8 cellular contexts compared by ENCODE assay signal in genomic region chr22:42473484-42474193, GRCh38. TPM values are rescaled to one million over a fixed set of nuclear protein-coding genes. Genes with fewer than 3 reads are reported as not detected.
A peak's percentile ranks its signal among the peaks of the same experiment; 100 is the strongest.
DNase-seq lines count a peak whose midpoint lies in the region; ATAC-seq and TF ChIP-seq lines count a peak whose summit lies in the region.

No MANE protein-coding gene starts in this region.

- no peak overlapping the region for H3K27ac ChIP-seq in MM.1S (ENCODE audit: low read length)
- H3K27ac ChIP-seq in fibroblast of lung (ENCODE audit: insufficient read depth, low read length) = no peak overlapping the region

- no peaks in the 10 kb centered on the region for H3K9me3 ChIP-seq in MM.1S (replicated peaks; ENCODE audit: insufficient read depth, low read length)
- no peaks in the 10 kb centered on the region for H3K9me3 ChIP-seq in fibroblast of lung (ENCODE audit: control insufficient read depth, insufficient read depth, low read depth, low read length)

- H4K20me1 ChIP-seq in MM.1S (ENCODE audit: insufficient read depth, low read length) = no peaks in the 10 kb centered on the region
- H4K20me1 ChIP-seq in fibroblast of lung (ENCODE audit: control insufficient read depth, extremely low read depth, insufficient read depth, low read length) = no peaks in the 10 kb centered on the region

- H3K9me2 ChIP-seq in MM.1S (replicated peaks; ENCODE audit: insufficient read depth, low read length) = no peaks in the 10 kb centered on the region

- H3K79me2 ChIP-seq in MM.1S (ENCODE audit: low read length) (no peaks in the 10 kb centered on the region), fibroblast of lung (ENCODE audit: control insufficient read depth, insufficient read depth, low read length) (no peaks in the 10 kb centered on the region)

- H3K36me3 Mint-ChIP-seq in activated naive CD8-positive, alpha-beta T cell treated with anti-CD3 and anti-CD28 coated beads, Interleukin-2, amount 10 ng/mL, durations not matched to agents 7 days and 5 days = no peaks in the 10 kb centered on the region
- no peaks in the 10 kb centered on the region for H3K36me3 Mint-ChIP-seq in activated naive CD8-positive, alpha-beta T cell treated with anti-CD3 and anti-CD28 coated beads, Interleukin-2, amount 50 U/mL, for 24 hours (ENCODE audit: low read depth)

- peak; percentile 52 for ATAC-seq in activated naive CD8-positive, alpha-beta T cell treated with anti-CD3 and anti-CD28 coated beads, Interleukin-2, amount 10 ng/mL, durations not matched to agents 7 days and 5 days (ENCODE audit: low read depth)
- ATAC-seq in activated naive CD8-positive, alpha-beta T cell treated with anti-CD3 and anti-CD28 coated beads, Interleukin-2, amount 50 U/mL, for 24 hours = no peak
- ATAC-seq in HG02571 (IDR thresholded peaks at IDR 0.05; ENCODE audit: unreplicated experiment) (no peak), HG02973 (IDR thresholded peaks at IDR 0.05; ENCODE audit: unreplicated experiment) (no peak)

- no peak overlapping the region for H3K4me3 ChIP-seq in MM.1S (ENCODE audit: low read length)
- H3K4me3 ChIP-seq in fibroblast of lung (replicated peaks in 1 of 4; ENCODE audit: control extremely low read depth in 1 of 4, insufficient read depth in 1 of 4, low read depth in 3 of 4, low read length in 4 of 4) = no peak overlapping the region

- H3K4me2 ChIP-seq in MM.1S (ENCODE audit: low read depth, low read length) (no peak overlapping the region), fibroblast of lung (ENCODE audit: extremely low read depth, insufficient read depth, low read length) (no peak overlapping the region)

- POLR2A ChIA-PET in activated naive CD8-positive, alpha-beta T cell treated with anti-CD3 and anti-CD28 coated beads, Interleukin-2, amount 10 ng/mL, durations not matched to agents 7 days and 5 days (lab: Charles Lee) = no interaction called here

- H3K36me3 ChIP-seq in MM.1S (replicated peaks; ENCODE audit: insufficient read depth, low read length) (no peaks in the 10 kb centered on the region), fibroblast of lung (ENCODE audit: control insufficient read depth, insufficient read depth, low read length) (no peaks in the 10 kb centered on the region)

- H3K4me1 Mint-ChIP-seq in activated naive CD8-positive, alpha-beta T cell treated with anti-CD3 and anti-CD28 coated beads, Interleukin-2, amount 10 ng/mL, durations not matched to agents 7 days and 5 days = peaks cover 8% of the 10 kb centered on the region
- peaks cover 6% of the 10 kb centered on the region for H3K4me1 Mint-ChIP-seq in activated naive CD8-positive, alpha-beta T cell treated with anti-CD3 and anti-CD28 coated beads, Interleukin-2, amount 50 U/mL, for 24 hours

- H3K9me3 Mint-ChIP-seq in activated naive CD8-positive, alpha-beta T cell treated with anti-CD3 and anti-CD28 coated beads, Interleukin-2, amount 10 ng/mL, durations not matched to agents 7 days and 5 days = no peaks in the 10 kb centered on the region
- H3K9me3 Mint-ChIP-seq in activated naive CD8-positive, alpha-beta T cell treated with anti-CD3 and anti-CD28 coated beads, Interleukin-2, amount 50 U/mL, for 24 hours = no peaks in the 10 kb centered on the region

- no peaks in the 10 kb centered on the region for H3F3A ChIP-seq in MM.1S (ENCODE audit: insufficient read depth, low read length)

- H3K27me3 ChIP-seq in MM.1S (replicated peaks; ENCODE audit: insufficient read depth, low read length) = peaks cover 25% of the 10 kb centered on the region
- no peaks in the 10 kb centered on the region for H3K27me3 ChIP-seq in fibroblast of lung (ENCODE audit: control insufficient read depth, insufficient read depth, low read length)

- H3K27me3 Mint-ChIP-seq in activated naive CD8-positive, alpha-beta T cell treated with anti-CD3 and anti-CD28 coated beads, Interleukin-2, amount 10 ng/mL, durations not matched to agents 7 days and 5 days = peaks cover 24% of the 10 kb centered on the region
- H3K27me3 Mint-ChIP-seq in activated naive CD8-positive, alpha-beta T cell treated with anti-CD3 and anti-CD28 coated beads, Interleukin-2, amount 50 U/mL, for 24 hours = peaks cover 2% of the 10 kb centered on the region

- no peak overlapping the region for H3K4me3 Mint-ChIP-seq in activated naive CD8-positive, alpha-beta T cell treated with anti-CD3 and anti-CD28 coated beads, Interleukin-2, amount 10 ng/mL, durations not matched to agents 7 days and 5 days
- H3K4me3 Mint-ChIP-seq in activated naive CD8-positive, alpha-beta T cell treated with anti-CD3 and anti-CD28 coated beads, Interleukin-2, amount 50 U/mL, for 24 hours = no peak overlapping the region

- H3K27ac Mint-ChIP-seq in activated naive CD8-positive, alpha-beta T cell treated with anti-CD3 and anti-CD28 coated beads, Interleukin-2, amount 10 ng/mL, durations not matched to agents 7 days and 5 days = no peak overlapping the region
- H3K27ac Mint-ChIP-seq in activated naive CD8-positive, alpha-beta T cell treated with anti-CD3 and anti-CD28 coated beads, Interleukin-2, amount 50 U/mL, for 24 hours = no peak overlapping the region

- H2AFZ ChIP-seq in MM.1S (ENCODE audit: low read length) = no peak overlapping the region
- H2AFZ ChIP-seq in fibroblast of lung (ENCODE audit: low read length) = no peak overlapping the region

- DNase-seq in activated naive CD8-positive, alpha-beta T cell treated with anti-CD3 and anti-CD28 coated beads, Interleukin-2, amount 10 ng/mL, durations not matched to agents 7 days and 5 days = no peak
- no peak for DNase-seq in activated naive CD8-positive, alpha-beta T cell treated with anti-CD3 and anti-CD28 coated beads, Interleukin-2, amount 50 U/mL, for 24 hours
- peak; percentile 44 for DNase-seq in MM.1S
- DNase-seq in SKM-1 treated with dmso at 0.1 percent for 144 hours (lab: John Stamatoyannopoulos, UW; ENCODE audit: unreplicated experiment) = peak; percentile 55
- peak; percentile 41 to 70 for DNase-seq in fibroblast of lung (ENCODE audit: low read depth in 2 of 2)
- DNase-seq in non-pigmented ciliary epithelial cell (ENCODE audit: low read depth) = peak; percentile 31

- H3K9ac ChIP-seq in MM.1S (ENCODE audit: low read length) (no peak overlapping the region), fibroblast of lung (ENCODE audit: insufficient read depth, low read length) (no peak overlapping the region)

- H3K4me1 ChIP-seq in MM.1S (ENCODE audit: low read length) (no peaks in the 10 kb centered on the region), fibroblast of lung (ENCODE audit: control insufficient read depth, extremely low read depth, insufficient read depth, low read length) (no peaks in the 10 kb centered on the region)

- peak; percentile 68 for TF ChIP-seq CTCF in MM.1S (IDR thresholded peaks at IDR 0.05; ENCODE audit: low read length)
- TF ChIP-seq CTCF in fibroblast of lung (conservative IDR thresholded peaks at IDR 0.05 in 1 of 2, IDR thresholded peaks at IDR 0.05 in 1 of 2; ENCODE audit: low read depth in 1 of 2, low read length in 2 of 2) = peak; percentile 61 to 83

RNA-seq across cellular contexts. Expression of gene NFAM1, which starts 41.4 kb away (rescaled TPM):
- total RNA-seq in activated naive CD8-positive, alpha-beta T cell treated with anti-CD3 and anti-CD28 coated beads, Interleukin-2, amount 10 ng/mL, durations not matched to agents 7 days and 5 days = under 1 TPM; 0.22 to 0.26 TPM
- 0.17 TPM in 1 of 2 replicates, not detected in the other for total RNA-seq in fibroblast of lung
- not detected in 2 replicates for polyA plus RNA-seq in fibroblast of lung
- polyA plus RNA-seq in fibroblast of lung (2012) = 0.02 TPM in 1 of 2 replicates, not detected in the other
- not detected in 2 replicates for polyA minus RNA-seq in fibroblast of lung (ENCODE audit: low replicate concordance)

RNA-seq across cellular contexts. Expression of gene RRP7A, which starts 46.0 kb away (rescaled TPM):
- total RNA-seq in activated naive CD8-positive, alpha-beta T cell treated with anti-CD3 and anti-CD28 coated beads, Interleukin-2, amount 10 ng/mL, durations not matched to agents 7 days and 5 days = 10 to 100 TPM; 69.9 to 72.1 TPM
- total RNA-seq in fibroblast of lung = 19.5 and 21.3 TPM in 2 replicates
- polyA plus RNA-seq in fibroblast of lung = 18.9 and 34.0 TPM in 2 replicates
- 37.5 and 58.3 TPM in 2 replicates for polyA plus RNA-seq in fibroblast of lung (2012)
- polyA minus RNA-seq in fibroblast of lung (ENCODE audit: low replicate concordance) = 24.6 and 47.3 TPM in 2 replicates

Comparison
In these comparisons a context has a peak if more than half of its experiments do, and no peak if none do; other contexts are left out.
1. DNase-seq: peak in MM.1S (single experiment), SKM-1 treated with dmso at 0.1 percent for 144 hours (single experiment), fibroblast of lung (2 of 2) and non-pigmented ciliary epithelial cell (single experiment); none in activated naive CD8-positive, alpha-beta T cell treated with anti-CD3 and anti-CD28 coated beads, Interleukin-2, amount 10 ng/mL, durations not matched to agents 7 days and 5 days (single experiment) and activated naive CD8-positive, alpha-beta T cell treated with anti-CD3 and anti-CD28 coated beads, Interleukin-2, amount 50 U/mL, for 24 hours (single experiment).